Comparison of ENCODE assay signal across 19 cellular contexts in genomic region chr17:76024353-76024752, GRCh38. TPM values are rescaled to one million over a fixed set of nuclear protein-coding genes. Genes with fewer than 3 reads are reported as not detected.
DNase-seq lines count a peak whose midpoint lies in the region; ATAC-seq, FAIRE-seq and TF ChIP-seq lines count a peak whose summit lies in the region.
"Had no signal": no experiment of that assay in that cellular context is flagged by ENCODE, and none has a peak within 500 bp of the region (broad histone marks: within the 10 kb centered on the region; RNA-seq: fewer than 3 reads in every experiment).

No MANE protein-coding gene starts in this region.

- no peaks in the 10 kb centered on the region for H3F3A ChIP-seq in GM23248 (ENCODE audit: insufficient read depth)

- BruUV-seq in Calu3 (replicated peaks; lab: Mats Ljungman, UMichigan), result no TSS peak

- DNase-seq in Calu3 (no peak), HTR-8/SVneo (ENCODE audit: insufficient read length, low spot score) (no peak), epithelial cell of esophagus (ENCODE audit: low read depth) (peak; percentile 28), GM23248 (no peak), NCI-H748 (lab: John Stamatoyannopoulos, UW; ENCODE audit: unreplicated experiment) (no peak)
- no peak for DNase-seq in naive thymus-derived CD8-positive, alpha-beta T cell
- DNase-seq: CD8-positive, alpha-beta T cell; COR-L47; GF-D8; IMR-90 had no signal

- CTCF ChIA-PET in Calu3 (lab: Charles Lee), result interaction anchor here (0.5 to 1.0 kb wide), 2 partner anchors 10 to 655 kb away, joined by 3 read pairs; no protein-coding TSS in a partner anchor

- no peak overlapping the region for H3K27ac ChIP-seq in GM23248
- H3K27ac ChIP-seq: A549, HL-60 had no signal

- H3K27me3 Mint-ChIP-seq in Calu3 (ENCODE audit: unreplicated experiment), result no peaks in the 10 kb centered on the region
- H3K27me3 Mint-ChIP-seq in naive thymus-derived CD8-positive, alpha-beta T cell, result no peaks in the 10 kb centered on the region

- no peaks in the 10 kb centered on the region for H3K36me3 ChIP-seq in GM23248 (ENCODE audit: low read depth)

- peaks cover 16% of the 10 kb centered on the region for H3K4me1 Mint-ChIP-seq in Calu3 (ENCODE audit: low read depth, unreplicated experiment)
- H3K4me1 Mint-ChIP-seq in naive thymus-derived CD8-positive, alpha-beta T cell, result peaks cover 15 to 55% (median 41%) of the 10 kb centered on the region in 4 donors

- no peak overlapping the region for H3K27ac Mint-ChIP-seq in Calu3 (ENCODE audit: unreplicated experiment)
- H3K27ac Mint-ChIP-seq in naive thymus-derived CD8-positive, alpha-beta T cell, result peak overlapping the region in 8 of 10 donors; percentile 11 to 86 (median 82)

- no peak for ATAC-seq in naive thymus-derived CD8-positive, alpha-beta T cell
- no peak for ATAC-seq in HG03460 (IDR thresholded peaks at IDR 0.05; ENCODE audit: unreplicated experiment)
- ATAC-seq: A549; CD8-positive, alpha-beta T cell; HCT116 had no signal

- 85 to 88% methylated on average over 8 to 9 of the region's 9 CpGs for WGBS in GM23248 (ENCODE audit: low coverage in 1 of 2, low lambda C conversion rate in 2 of 2, missing lambda C conversion rate in 2 of 2), 2 experiments

- no peak overlapping the region for H2AFZ ChIP-seq in GM23248

- intact Hi-C loops in Calu3 (cut with micrococcal nuclease; ENCODE audit: unreplicated experiment), result no loop called here

- H3K27me3 ChIP-seq in GM23248 (replicated peaks; ENCODE audit: insufficient read depth), result peaks cover 8% of the 10 kb centered on the region

- no peak overlapping the region for H3K4me2 ChIP-seq in GM23248 (ENCODE audit: unreplicated experiment)
- H3K4me2 ChIP-seq: A549 had no signal

- H3K9ac ChIP-seq in GM23248, result no peak overlapping the region

- FAIRE-seq in HTR-8/SVneo (lab: Jason Lieb, UNC), result peak; percentile 44
- FAIRE-seq: A549, GM19239 had no signal

- no peaks in the 10 kb centered on the region for H4K20me1 ChIP-seq in GM23248 (ENCODE audit: insufficient read depth)

- no peaks in the 10 kb centered on the region for H3K9me2 ChIP-seq in GM23248 (ENCODE audit: insufficient read depth)

- TF ChIP-seq CTCF in Calu3 (IDR thresholded peaks at IDR 0.05; ENCODE audit: unreplicated experiment), result no peak
- TF ChIP-seq CTCF in epithelial cell of esophagus (IDR thresholded peaks at IDR 0.05; ENCODE audit: insufficient read depth, low read depth, low read length, missing control alignments), result no peak

- in situ Hi-C loops in GM23248 (cut with MboI), result no loop called here

- H3K4me3 Mint-ChIP-seq in Calu3 (ENCODE audit: low read depth, unreplicated experiment), result peak overlapping the region; percentile 97
- no peak overlapping the region for H3K4me3 Mint-ChIP-seq in naive thymus-derived CD8-positive, alpha-beta T cell
- H3K4me3 Mint-ChIP-seq: CD14-positive monocyte; CD8-positive, alpha-beta T cell had no signal

- no peaks in the 10 kb centered on the region for H3K9me3 ChIP-seq in GM23248 (ENCODE audit: low read depth)
- H3K9me3 ChIP-seq: A549 had no signal

- H3K4me3 ChIP-seq in epithelial cell of esophagus (ENCODE audit: low read length) (no peak overlapping the region), GM23248 (no peak overlapping the region)
- H3K4me3 ChIP-seq: A549 had no signal

- no peaks in the 10 kb centered on the region for H3K4me1 ChIP-seq in GM23248 (ENCODE audit: insufficient read depth)

- H3K79me2 ChIP-seq in GM23248 (ENCODE audit: insufficient read depth), result no peaks in the 10 kb centered on the region

- H3K9me3 Mint-ChIP-seq in Calu3 (ENCODE audit: low read depth, unreplicated experiment), result no peaks in the 10 kb centered on the region
- H3K9me3 Mint-ChIP-seq in naive thymus-derived CD8-positive, alpha-beta T cell, result no peaks in the 10 kb centered on the region
- H3K9me3 Mint-ChIP-seq: CD8-positive, alpha-beta T cell had no signal

- POLR2A ChIA-PET in naive thymus-derived CD8-positive, alpha-beta T cell (lab: Charles Lee), result interaction anchor here (1.0 kb wide), 2 partner anchors 8 to 10 kb away, joined by 3 read pairs; no protein-coding TSS in a partner anchor

- peaks cover 48% of the 10 kb centered on the region for H3K36me3 Mint-ChIP-seq in Calu3 (ENCODE audit: insufficient read depth, unreplicated experiment)
- H3K36me3 Mint-ChIP-seq in naive thymus-derived CD8-positive, alpha-beta T cell, result no peaks in the 10 kb centered on the region
- H3K36me3 Mint-ChIP-seq: CD14-positive monocyte; CD8-positive, alpha-beta T cell had no signal

RNA-seq across cellular contexts. Expression of gene EVPL, which starts 2.8 kb away (rescaled TPM):
- total RNA-seq in Calu3 (2022), result 51.8 and 59.7 TPM in 2 replicates
- 1 to 10 TPM; 7.1 to 8.2 TPM for total RNA-seq in naive thymus-derived CD8-positive, alpha-beta T cell
- polyA plus RNA-seq in naive thymus-derived CD8-positive, alpha-beta T cell, result 1 to 10 TPM in 1 of 3 donors, under 1 TPM in 1, not detected in 1; 0.74 to 1.6 TPM
- not detected in 2 replicates for total RNA-seq in GM23248 (2014; rRNA removed; shearing (Covaris generic))
- polyA plus RNA-seq in GM23248 (2016; fragmentation: Nextera tagmentation; extraction: Ambion mirVana), result not detected in 2 replicates
- total RNA-seq: H4, IMR-90 had no signal
- polyA plus RNA-seq: AG04450, BJ, CD14-positive monocyte, IMR-90 had no signal

RNA-seq across cellular contexts. Expression of gene CDK3, which starts 23.7 kb away (rescaled TPM):
- total RNA-seq in Calu3 (2022), result 9.4 and 9.8 TPM in 2 replicates
- 10 to 100 TPM; 11.9 to 12.5 TPM for total RNA-seq in naive thymus-derived CD8-positive, alpha-beta T cell
- polyA plus RNA-seq in naive thymus-derived CD8-positive, alpha-beta T cell, result under 1 TPM; 0.16 to 0.64 (median 0.63) TPM
- total RNA-seq in GM23248 (2014; rRNA removed; shearing (Covaris generic)), result 0.43 and 1.5 TPM in 2 replicates
- polyA plus RNA-seq in GM23248 (2016; fragmentation: Nextera tagmentation; extraction: Ambion mirVana), result 1.9 and 2.0 TPM in 2 replicates
- polyA plus RNA-seq: CD14-positive monocyte had no signal

RNA-seq across cellular contexts. Expression of gene TEN1, which starts 45.3 kb away (rescaled TPM):
- 15.3 and 15.8 TPM in 2 replicates for total RNA-seq in Calu3 (2022)
- 10 to 100 TPM; 14.2 to 16.6 TPM for total RNA-seq in naive thymus-derived CD8-positive, alpha-beta T cell
- polyA plus RNA-seq in naive thymus-derived CD8-positive, alpha-beta T cell, result 10 to 100 TPM; 17.1 to 18.9 (median 18.4) TPM
- total RNA-seq in GM23248 (2014; rRNA removed; shearing (Covaris generic)), result 18.2 and 19.5 TPM in 2 replicates
- 21.2 and 23.1 TPM in 2 replicates for polyA plus RNA-seq in GM23248 (2016; fragmentation: Nextera tagmentation; extraction: Ambion mirVana)

RNA-seq across cellular contexts. Expression of gene ACOX1, which starts 45.4 kb away (rescaled TPM):
- total RNA-seq in Calu3 (2022), result 53.1 and 57.3 TPM in 2 replicates
- total RNA-seq in naive thymus-derived CD8-positive, alpha-beta T cell, result 10 to 100 TPM; 37.9 to 39.3 TPM
- polyA plus RNA-seq in naive thymus-derived CD8-positive, alpha-beta T cell, result 10 to 100 TPM; 11.4 to 18.4 (median 15.1) TPM
- 27.6 and 36.3 TPM in 2 replicates for total RNA-seq in GM23248 (2014; rRNA removed; shearing (Covaris generic))
- polyA plus RNA-seq in GM23248 (2016; fragmentation: Nextera tagmentation; extraction: Ambion mirVana), result 17.4 and 20.5 TPM in 2 replicates

RNA-seq across cellular contexts. Expression of gene SRP68, which starts 48.0 kb away (rescaled TPM):
- total RNA-seq in Calu3 (2022), result 80.7 and 84.5 TPM in 2 replicates
- total RNA-seq in naive thymus-derived CD8-positive, alpha-beta T cell, result 10 to 100 TPM; 79.7 to 80.5 TPM
- polyA plus RNA-seq in naive thymus-derived CD8-positive, alpha-beta T cell, result 10 to 100 TPM; 53.3 to 79.1 (median 64.5) TPM
- 28.8 and 38.2 TPM in 2 replicates for total RNA-seq in GM23248 (2014; rRNA removed; shearing (Covaris generic))
- polyA plus RNA-seq in GM23248 (2016; fragmentation: Nextera tagmentation; extraction: Ambion mirVana), result 69.8 and 76.5 TPM in 2 replicates
